15 cellular contexts compared by ENCODE assay signal in the genomic region with DNA sequence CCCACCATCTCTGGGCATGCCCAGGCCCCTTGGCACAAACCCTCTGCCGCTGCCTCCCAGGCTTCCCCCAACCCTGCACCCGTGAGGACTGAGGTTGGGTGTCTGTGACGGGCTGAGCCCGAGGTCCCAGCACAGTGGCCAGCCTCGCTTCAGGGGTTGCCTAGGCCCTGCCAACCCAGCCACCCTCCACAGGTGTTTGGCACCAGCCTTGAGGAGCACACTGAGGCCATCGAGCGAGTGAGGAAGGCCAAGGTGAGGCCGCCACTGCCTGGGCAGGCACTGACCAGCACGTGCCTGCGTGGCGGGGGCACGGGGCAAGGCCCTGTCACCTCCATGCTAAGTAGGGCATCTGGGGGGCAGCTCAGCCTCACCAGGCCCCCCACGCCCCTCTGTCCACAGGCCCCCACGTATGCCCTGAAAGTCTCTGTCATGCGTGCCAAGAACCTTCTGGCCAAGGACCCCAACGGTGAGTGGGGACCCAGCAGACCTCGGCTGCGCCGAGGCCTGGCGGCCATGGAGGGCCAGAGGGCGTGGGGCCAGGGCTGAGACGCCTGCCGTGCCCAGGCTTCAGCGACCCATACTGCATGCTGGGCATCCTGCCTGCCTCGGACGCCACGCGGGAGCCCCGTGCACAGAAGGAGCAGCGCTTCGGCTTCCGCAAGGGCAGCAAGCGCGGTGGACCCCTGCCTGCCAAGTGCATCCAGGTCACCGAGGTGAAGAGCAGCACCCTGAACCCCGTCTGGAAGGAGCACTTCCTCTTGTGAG. TPM values are rescaled to one million over a fixed set of nuclear protein-coding genes. Genes with fewer than 3 reads are reported as not detected.
DNase-seq lines count a peak whose midpoint lies in the region; ATAC-seq and TF ChIP-seq lines count a peak whose summit lies in the region.
"Had no signal": no experiment of that assay in that cellular context is flagged by ENCODE, and none has a peak within 500 bp of the region (broad histone marks: within the 10 kb centered on the region; RNA-seq: fewer than 3 reads in every experiment).

No MANE protein-coding gene starts in this region.

- no peak overlapping the region for H2BK120ac ChIP-seq in neuronal stem cell (ENCODE audit: low read depth, low read length)

- TF ChIP-seq POLR2A in erythroblast (IDR thresholded peaks at IDR 0.05; ENCODE audit: low read length): no peak
- TF ChIP-seq POLR2A in adrenal gland (IDR thresholded peaks at IDR 0.05): no peak

- peak overlapping the region; percentile 84 for H2AK5ac ChIP-seq in neuronal stem cell (ENCODE audit: low read depth, low read length)

- no peak overlapping the region for H3K4me3 Mint-ChIP-seq in activated CD4-positive, alpha-beta T cell treated with anti-CD3 and anti-CD28 coated beads, Interleukin-2, amount 10 ng/mL, durations not matched to agents 24 days and 14 days
- H3K4me3 Mint-ChIP-seq in central memory CD8-positive, alpha-beta T cell: peak overlapping the region; percentile 65
- H3K4me3 Mint-ChIP-seq: HFFc6 had no signal

- CTCF ChIA-PET in HEK293 (lab: Yijun Ruan, JAX): no interaction called here

- no peak overlapping the region for H4K8ac ChIP-seq in neuronal stem cell (ENCODE audit: low read depth, low read length)

- no peaks in the 10 kb centered on the region for H3K9me3 Mint-ChIP-seq in activated CD4-positive, alpha-beta T cell treated with anti-CD3 and anti-CD28 coated beads, Interleukin-2, amount 10 ng/mL, durations not matched to agents 24 days and 14 days
- no peaks in the 10 kb centered on the region for H3K9me3 Mint-ChIP-seq in central memory CD8-positive, alpha-beta T cell
- H3K9me3 Mint-ChIP-seq: CD4-positive, alpha-beta memory T cell; HFFc6 had no signal

- no peak overlapping the region for H3K4me3 ChIP-seq in HEK293 (ENCODE audit: low read depth, low read length)
- peak overlapping the region in 1 of 2 donors; percentile 41 for H3K4me3 ChIP-seq in neuronal stem cell (ENCODE audit: low read length in 2 of 2)
- no peak overlapping the region for H3K4me3 ChIP-seq in adrenal gland
- H3K4me3 ChIP-seq: BLaER1 treated with 17β-estradiol and CSF1 and Interleukin-3, amounts not matched to agents 10 nM and 100 nM; GM12878; HAP-1 had no signal

- peaks cover 11% of the 10 kb centered on the region for H3K4me1 Mint-ChIP-seq in activated CD4-positive, alpha-beta T cell treated with anti-CD3 and anti-CD28 coated beads, Interleukin-2, amount 10 ng/mL, durations not matched to agents 24 days and 14 days
- H3K4me1 Mint-ChIP-seq in central memory CD8-positive, alpha-beta T cell: peaks cover 18% of the 10 kb centered on the region

- no CpG with 5 or more reads among the region's 36 CpGs for WGBS in neuronal stem cell (ENCODE audit: extremely low coverage in 2 of 2, insufficient read length in 2 of 2, insufficient replicate concordance in 1 of 2), 2 donors
- WGBS in adrenal gland, 4 donors: 78 to 100% (median 87%) methylated on average over 2 to 36 of the region's 36 CpGs

- peak overlapping the region; percentile 58 for H2BK15ac ChIP-seq in neuronal stem cell (ENCODE audit: low read length)

- no peak overlapping the region for H3K4ac ChIP-seq in neuronal stem cell (ENCODE audit: low read length)

- H4K91ac ChIP-seq in neuronal stem cell (ENCODE audit: low read depth, low read length, poor library complexity): no peak overlapping the region

- H2BK5ac ChIP-seq in neuronal stem cell (ENCODE audit: low read length): no peak overlapping the region

- no peak overlapping the region for H2AFZ ChIP-seq in neuronal stem cell (ENCODE audit: low read length)

- POLR2A ChIA-PET in HEK293 (lab: Yijun Ruan, JAX): no interaction called here

- H3K27ac ChIP-seq in HEK293 (ENCODE audit: extremely low read depth, low read depth, low read length) (no peak overlapping the region), neuronal stem cell (replicated peaks; ENCODE audit: low read length) (no peak overlapping the region), adrenal gland (no peak overlapping the region)
- H3K27ac ChIP-seq: 22Rv1 had no signal

- peak; percentile 57 for DNase-seq in activated CD4-positive, alpha-beta T cell treated with anti-CD3 and anti-CD28 coated beads, Interleukin-2, amount 10 ng/mL, durations not matched to agents 24 days and 14 days
- DNase-seq in activated CD4-positive, alpha-beta T cell treated with anti-CD3 and anti-CD28 coated beads, Interleukin-2, amount 50 U/mL, for 1 hour: no peak
- DNase-seq in central memory CD8-positive, alpha-beta T cell (ENCODE audit: low spot score in 2 of 2): no peak
- DNase-seq in neuronal stem cell (ENCODE audit: low spot score): no peak
- no peak for DNase-seq in erythroblast (lab: John Stamatoyannopoulos, UW)
- DNase-seq in sciatic nerve (ENCODE audit: low spot score): no peak
- no peak for DNase-seq in adrenal gland
- DNase-seq: DMS79, HFFc6 had no signal

- peak overlapping the region; percentile 38 for H3K18ac ChIP-seq in neuronal stem cell (ENCODE audit: low read length)

- no peak overlapping the region for H3K4me2 ChIP-seq in neuronal stem cell (ENCODE audit: insufficient read depth, low read length, poor library complexity, severe bottlenecking)

- H2BK12ac ChIP-seq in neuronal stem cell (ENCODE audit: low read length): no peak overlapping the region

- no peaks in the 10 kb centered on the region for H3K79me1 ChIP-seq in neuronal stem cell (ENCODE audit: low read depth, low read length)

- peaks cover 4% of the 10 kb centered on the region; the same call in 1 of the 2 replicates for H3K4me1 ChIP-seq in HEK293 (ENCODE audit: control insufficient read depth, insufficient read depth, low read length)
- H3K4me1 ChIP-seq in neuronal stem cell (ENCODE audit: control insufficient read depth in 2 of 2, insufficient read depth in 1 of 2, low read depth in 1 of 2, low read length in 2 of 2): peaks cover 15 to 22% of the 10 kb centered on the region in 2 donors
- peaks cover 2 to 12% of the 10 kb centered on the region in 2 donors for H3K4me1 ChIP-seq in adrenal gland (replicated peaks in 1 of 2)

- peaks cover 4% of the 10 kb centered on the region for H3K27me3 Mint-ChIP-seq in activated CD4-positive, alpha-beta T cell treated with anti-CD3 and anti-CD28 coated beads, Interleukin-2, amount 10 ng/mL, durations not matched to agents 24 days and 14 days
- no peaks in the 10 kb centered on the region for H3K27me3 Mint-ChIP-seq in central memory CD8-positive, alpha-beta T cell
- H3K27me3 Mint-ChIP-seq: CD4-positive, alpha-beta memory T cell had no signal

- ATAC-seq in central memory CD8-positive, alpha-beta T cell (replicated peaks; ENCODE audit: extremely low read depth, poor library complexity, severe bottlenecking): no peak
- no peak for ATAC-seq in sciatic nerve
- ATAC-seq: GM12878 had no signal

- H3K9me3 ChIP-seq in HEK293 (ENCODE audit: control insufficient read depth, insufficient read depth, low read depth, low read length) (no peaks in the 10 kb centered on the region), neuronal stem cell (replicated peaks in 1 of 2; ENCODE audit: control insufficient read depth in 2 of 2, insufficient read depth in 1 of 2, low read depth in 1 of 2, low read length in 2 of 2) (no peaks in the 10 kb centered on the region), adrenal gland (replicated peaks in 1 of 3) (no peaks in the 10 kb centered on the region)
- H3K9me3 ChIP-seq: BLaER1 treated with 17β-estradiol and CSF1 and Interleukin-3, amounts not matched to agents 10 nM and 100 nM; HAP-1 had no signal

- H3K27ac Mint-ChIP-seq in activated CD4-positive, alpha-beta T cell treated with anti-CD3 and anti-CD28 coated beads, Interleukin-2, amount 10 ng/mL, durations not matched to agents 24 days and 14 days: no peak overlapping the region
- no peak overlapping the region for H3K27ac Mint-ChIP-seq in central memory CD8-positive, alpha-beta T cell (ENCODE audit: low read depth)
- H3K27ac Mint-ChIP-seq: HFFc6 had no signal

- H3K14ac ChIP-seq in neuronal stem cell (ENCODE audit: low read length): peak overlapping the region; percentile 38

- peak overlapping the region; percentile 21 for H3K9ac ChIP-seq in neuronal stem cell (ENCODE audit: low read depth, low read length, poor library complexity)

- no peaks in the 10 kb centered on the region for H3K36me3 Mint-ChIP-seq in activated CD4-positive, alpha-beta T cell treated with anti-CD3 and anti-CD28 coated beads, Interleukin-2, amount 10 ng/mL, durations not matched to agents 24 days and 14 days (ENCODE audit: low read depth)
- H3K36me3 Mint-ChIP-seq in central memory CD8-positive, alpha-beta T cell (ENCODE audit: insufficient read depth): peaks cover 14% of the 10 kb centered on the region

- peak overlapping the region; percentile 91 for H3K23ac ChIP-seq in neuronal stem cell (ENCODE audit: low read depth, low read length, poor library complexity)

- H3K27me3 ChIP-seq in neuronal stem cell (ENCODE audit: control insufficient read depth in 3 of 3, insufficient read depth in 3 of 3, low read depth in 1 of 3, low read length in 3 of 3) (peaks cover 0 to 23% (median 0%) of the 10 kb centered on the region in 3 experiments), adrenal gland (no peaks in the 10 kb centered on the region)

- TF ChIP-seq CTCF in HEK293 (tag by site-specific recombination; IDR thresholded peaks at IDR 0.05) (no peak), adrenal gland (IDR thresholded peaks at IDR 0.05) (no peak)

- intact Hi-C loops in activated CD4-positive, alpha-beta T cell treated with anti-CD3 and anti-CD28 coated beads, Interleukin-2, amount 10 ng/mL, durations not matched to agents 24 days and 14 days (cut with micrococcal nuclease): no loop called here
- intact Hi-C loops in sciatic nerve (cut with DNase I): no loop called here
- intact Hi-C loops in adrenal gland (cut with DNase I): no loop called here

- H3K36me3 ChIP-seq in HEK293 (ENCODE audit: control insufficient read depth in 2 of 2, insufficient read depth in 1 of 2, low read length in 2 of 2): no peaks in the 10 kb centered on the region
- peaks cover 0 to 33% of the 10 kb centered on the region in 2 donors for H3K36me3 ChIP-seq in neuronal stem cell (replicated peaks in 1 of 2; ENCODE audit: control insufficient read depth in 2 of 2, insufficient read depth in 2 of 2, low read length in 2 of 2)
- H3K36me3 ChIP-seq in adrenal gland (replicated peaks in 1 of 2): no peaks in the 10 kb centered on the region
- H3K36me3 ChIP-seq: BLaER1 treated with 17β-estradiol and CSF1 and Interleukin-3, amounts not matched to agents 10 nM and 100 nM; HAP-1 had no signal

RNA-seq across cellular contexts. Expression of a gene that starts 7.5 kb away (rescaled TPM):
- total RNA-seq in activated CD4-positive, alpha-beta T cell treated with anti-CD3 and anti-CD28 coated beads, Interleukin-2, amount 10 ng/mL, durations not matched to agents 24 days and 14 days: 0.30 TPM in 1 of 2 replicates, not detected in the other
- polyA plus RNA-seq in neuronal stem cell (2013, experiment 1 of 2): 3.1 TPM
- 2.9 TPM for polyA plus RNA-seq in neuronal stem cell (2013, experiment 2 of 2)
- total RNA-seq in sciatic nerve (3.9 TPM), adrenal gland (10 to 100 TPM in 4 of 8 donors, 1 to 10 TPM in 3, under 1 TPM in 1; 0.79 to 25.4 (median 14.9) TPM)
- 100 to 1,000 TPM in 1 of 3 donors, 10 to 100 TPM in 2; 11.9 to 129 (median 20.7) TPM for polyA plus RNA-seq in adrenal gland

RNA-seq across cellular contexts. Expression of a gene that starts 10.8 kb away (rescaled TPM):
- total RNA-seq in activated CD4-positive, alpha-beta T cell treated with anti-CD3 and anti-CD28 coated beads, Interleukin-2, amount 10 ng/mL, durations not matched to agents 24 days and 14 days: 81.5 and 88.2 TPM in 2 replicates
- polyA plus RNA-seq in neuronal stem cell (2013, experiment 1 of 2): 32.4 TPM
- 29.6 TPM for polyA plus RNA-seq in neuronal stem cell (2013, experiment 2 of 2)
- 35.8 TPM for total RNA-seq in sciatic nerve
- total RNA-seq in adrenal gland: 100 to 1,000 TPM in 3 of 8 donors, 10 to 100 TPM in 5; 49.8 to 258 (median 76.1) TPM
- 10 to 100 TPM; 13.7 to 42.8 (median 39.2) TPM for polyA plus RNA-seq in adrenal gland

RNA-seq across cellular contexts. Expression of a gene that starts 10.8 kb away (rescaled TPM):
- total RNA-seq in activated CD4-positive, alpha-beta T cell treated with anti-CD3 and anti-CD28 coated beads, Interleukin-2, amount 10 ng/mL, durations not matched to agents 24 days and 14 days: 23.3 and 23.9 TPM in 2 replicates
- 14.7 TPM for polyA plus RNA-seq in neuronal stem cell (2013, experiment 1 of 2)
- polyA plus RNA-seq in neuronal stem cell (2013, experiment 2 of 2): 13.2 TPM
- total RNA-seq in sciatic nerve (82.2 TPM), adrenal gland (100 to 1,000 TPM; 213 to 332 (median 284) TPM)
- polyA plus RNA-seq in adrenal gland: 100 to 1,000 TPM in 2 of 3 donors, 10 to 100 TPM in 1; 95.9 to 659 (median 362) TPM

RNA-seq across cellular contexts. Expression of a gene that starts 31.5 kb away (rescaled TPM):
- 269 and 278 TPM in 2 replicates for total RNA-seq in activated CD4-positive, alpha-beta T cell treated with anti-CD3 and anti-CD28 coated beads, Interleukin-2, amount 10 ng/mL, durations not matched to agents 24 days and 14 days
- 253 TPM for polyA plus RNA-seq in neuronal stem cell (2013, experiment 1 of 2)
- polyA plus RNA-seq in neuronal stem cell (2013, experiment 2 of 2): 258 TPM
- total RNA-seq in sciatic nerve: 95.7 TPM
- total RNA-seq in adrenal gland: 100 to 1,000 TPM in 4 of 8 donors, 10 to 100 TPM in 4; 54.6 to 142 (median 105) TPM
- 100 to 1,000 TPM in 1 of 3 donors, 10 to 100 TPM in 2; 61.9 to 203 (median 70.1) TPM for polyA plus RNA-seq in adrenal gland
